Comparison of ENCODE assay signal across 2 cellular contexts in genomic region chr6:17872908-17873307, GRCh38.
TF ChIP-seq lines count a peak whose summit lies in the region.

No MANE protein-coding gene starts in this region.

TF ChIP-seq in HepG2, 621 proteins besides CTCF, POLR2A, EP300 and RAD21 (continued from another document):
- TF ChIP-seq CREBL2 (CRISPR knock-in tag; IDR thresholded peaks at IDR 0.05; ENCODE audit: borderline replicate concordance) (no peak), ZNF841 (CRISPR knock-in tag; IDR thresholded peaks at IDR 0.05; ENCODE audit: borderline replicate concordance) (no peak), ZKSCAN5 (CRISPR knock-in tag; IDR thresholded peaks at IDR 0.05) (no peak)

TF ChIP-seq in K562, 482 proteins besides CTCF, POLR2A, EP300 and RAD21 (continued from another document):
- TF ChIP-seq TFE3 (CRISPR knock-in tag; IDR thresholded peaks at IDR 0.05) (no peak), MYC (IDR thresholded peaks at IDR 0.05; ENCODE audit: low read depth, low read length) (no peak), MYC (CRISPR knock-in tag; IDR thresholded peaks at IDR 0.05; ENCODE audit: borderline replicate concordance, low read depth) (no peak), ZNF436 (CRISPR knock-in tag; IDR thresholded peaks at IDR 0.05) (no peak), MEIS2 (IDR thresholded peaks at IDR 0.05; ENCODE audit: partially characterized antibody) (peak; percentile 54), E2F5 (CRISPR knock-in tag; IDR thresholded peaks at IDR 0.05) (no peak), E2F1 (CRISPR knock-in tag; IDR thresholded peaks at IDR 0.05) (no peak), HBP1 (CRISPR knock-in tag; IDR thresholded peaks at IDR 0.05) (no peak), CEBPG (CRISPR knock-in tag; IDR thresholded peaks at IDR 0.05) (no peak), CEBPG (tag; conservative IDR thresholded peaks at IDR 0.05 in 1 of 2, IDR thresholded peaks at IDR 0.05 in 1 of 2) (no peak), ATF6 (CRISPR knock-in tag; IDR thresholded peaks at IDR 0.05) (no peak), GMEB1 (CRISPR knock-in tag; IDR thresholded peaks at IDR 0.05) (no peak), ZNF717 (CRISPR knock-in tag; IDR thresholded peaks at IDR 0.05) (no peak), ZBTB17 (CRISPR knock-in tag; IDR thresholded peaks at IDR 0.05) (no peak), NFIX (CRISPR knock-in tag; IDR thresholded peaks at IDR 0.05; ENCODE audit: low read depth) (no peak), ZZZ3 (IDR thresholded peaks at IDR 0.05) (no peak), NONO (IDR thresholded peaks at IDR 0.05; ENCODE audit: low read depth in 2 of 2, low read length in 1 of 2) (no peak), PHF8 (IDR thresholded peaks at IDR 0.05; ENCODE audit: borderline replicate concordance, low read length) (no peak), KLF6 (CRISPR knock-in tag; IDR thresholded peaks at IDR 0.05; ENCODE audit: borderline replicate concordance) (no peak), ZBTB40 (IDR thresholded peaks at IDR 0.05) (no peak), ZBTB40 (CRISPR knock-in tag; IDR thresholded peaks at IDR 0.05) (no peak), ZFP30 (CRISPR knock-in tag; IDR thresholded peaks at IDR 0.05; ENCODE audit: borderline replicate concordance) (no peak), KDM1A (IDR thresholded peaks at IDR 0.05) (peak; percentile 56 to 65; a peak in 2 of 4 replicates), TCF3 (CRISPR knock-in tag; IDR thresholded peaks at IDR 0.05) (no peak), MAX (CRISPR knock-in tag; IDR thresholded peaks at IDR 0.05) (no peak)
